ENCODE assay signal across 9 cellular contexts in genomic region chr10:75191821-75192568, GRCh38. TPM values are rescaled to one million over a fixed set of nuclear protein-coding genes. Genes with fewer than 3 reads are reported as not detected.
A peak's percentile ranks its signal among the peaks of the same experiment; 100 is the strongest.
DNase-seq lines count a peak whose midpoint lies in the region; ATAC-seq and TF ChIP-seq lines count a peak whose summit lies in the region.
"Had no signal": no experiment of that assay in that cellular context is flagged by ENCODE, and none has a peak within 500 bp of the region (broad histone marks: within the 10 kb centered on the region; RNA-seq: fewer than 3 reads in every experiment).

No MANE protein-coding gene starts in this region.

- POLR2A ChIA-PET in Panc1 (lab: Charles Lee) = no interaction called here

- ATAC-seq in Panc1 (peak; percentile 70), omental fat pad (ENCODE audit: low FRiP score) (peak; percentile 98), HG03565 (IDR thresholded peaks at IDR 0.05; ENCODE audit: unreplicated experiment) (no peak), HG02763 (IDR thresholded peaks at IDR 0.05; ENCODE audit: unreplicated experiment) (no peak)

- no peaks in the 10 kb centered on the region for H3K27me3 ChIP-seq in Panc1 (ENCODE audit: control insufficient read depth, insufficient read depth, low read length)

- no peak overlapping the region for H3K27ac ChIP-seq in Panc1 (ENCODE audit: low read length)

- no peaks in the 10 kb centered on the region for H3K9me3 ChIP-seq in Panc1 (ENCODE audit: control insufficient read depth, insufficient read depth, low read depth, low read length)

- CTCF ChIA-PET in Panc1 (lab: Charles Lee) = interaction anchor here (0.6 kb wide), 1 partner anchor 20 kb away, joined by 6 read pairs; no protein-coding TSS in a partner anchor

- in situ Hi-C loops in Panc1 (cut with HindIII; ENCODE audit: low pct_unique_long_range_greater_than_20kb, low sequenced_read_pairs) = no loop called here

- peaks cover 9% of the 10 kb centered on the region for H3K4me1 ChIP-seq in Panc1 (ENCODE audit: control insufficient read depth, insufficient read depth, low read length)

- no TSS peak for BruUV-seq in Panc1 (replicated peaks; lab: Mats Ljungman, UMichigan)

- no peaks in the 10 kb centered on the region for H3K36me3 ChIP-seq in Panc1 (ENCODE audit: control insufficient read depth, insufficient read depth, low read length)

- TF ChIP-seq CTCF in Panc1 (IDR thresholded peaks at IDR 0.05) (no peak), fibroblast of mammary gland (conservative IDR thresholded peaks at IDR 0.05; ENCODE audit: control insufficient read depth, insufficient read depth, low read depth, low read length) (peak; percentile 28), omental fat pad (IDR thresholded peaks at IDR 0.05) (no peak)

- H3K4me3 ChIP-seq in Panc1 (ENCODE audit: low read depth in 2 of 2, low read length in 2 of 2) (no peak overlapping the region), fibroblast of mammary gland (ENCODE audit: control insufficient read depth, low read depth, low read length) (no peak overlapping the region)

- intact Hi-C loops in Panc1 (cut with micrococcal nuclease; ENCODE audit: unreplicated experiment) = no loop called here

- DNase-seq in CD1c-positive myeloid dendritic cell (ENCODE audit: extremely low spot score) (peak; percentile 72), Panc1 (ENCODE audit: low read depth, low spot score) (no peak), fibroblast of mammary gland (ENCODE audit: low read depth) (peak; percentile 96), omental fat pad (ENCODE audit: low spot score) (no peak), COLO829 (ENCODE audit: low spot score) (no peak)
- DNase-seq in activated naive CD4-positive, alpha-beta T cell treated with Interleukin-2 at 50 U/mL for 16 hours = no peak
- DNase-seq: activated naive CD8-positive, alpha-beta T cell treated with anti-CD3 and anti-CD28 coated beads, Interleukin-2, amount 10 ng/mL, durations not matched to agents 7 days and 5 days had no signal

RNA-seq across cellular contexts. Expression of gene VDAC2, which starts 18.6 kb away (rescaled TPM):
- total RNA-seq in Panc1 (2021; ENCODE audit: unreplicated experiment) = 340 TPM
- polyA plus RNA-seq in Panc1 (2012; ENCODE audit: insufficient read length) = 234 TPM
- total RNA-seq in omental fat pad = 100 to 1,000 TPM; 111 to 143 (median 131) TPM

RNA-seq across cellular contexts. Expression of gene COMTD1, which starts 43.8 kb away (rescaled TPM):
- 32.8 TPM for total RNA-seq in Panc1 (2021; ENCODE audit: unreplicated experiment)
- polyA plus RNA-seq in Panc1 (2012; ENCODE audit: insufficient read length) = 45.1 TPM
- 10 to 100 TPM; 16.1 to 30.6 (median 24.3) TPM for total RNA-seq in omental fat pad

Comparison
In these comparisons a context has a peak if more than half of its experiments do, and no peak if none do; other contexts are left out.
1. DNase-seq: peak in CD1c-positive myeloid dendritic cell (single experiment) and fibroblast of mammary gland (single experiment); none in Panc1 (single experiment), omental fat pad (single experiment), activated naive CD4-positive, alpha-beta T cell treated with Interleukin-2 at 50 U/mL for 16 hours (single experiment) and COLO829 (single experiment).
2. ATAC-seq: peak in Panc1 (single experiment) and omental fat pad (single experiment); none in HG03565 (single experiment) and HG02763 (single experiment).